8 cellular contexts compared by ENCODE assay signal in the genomic region with DNA sequence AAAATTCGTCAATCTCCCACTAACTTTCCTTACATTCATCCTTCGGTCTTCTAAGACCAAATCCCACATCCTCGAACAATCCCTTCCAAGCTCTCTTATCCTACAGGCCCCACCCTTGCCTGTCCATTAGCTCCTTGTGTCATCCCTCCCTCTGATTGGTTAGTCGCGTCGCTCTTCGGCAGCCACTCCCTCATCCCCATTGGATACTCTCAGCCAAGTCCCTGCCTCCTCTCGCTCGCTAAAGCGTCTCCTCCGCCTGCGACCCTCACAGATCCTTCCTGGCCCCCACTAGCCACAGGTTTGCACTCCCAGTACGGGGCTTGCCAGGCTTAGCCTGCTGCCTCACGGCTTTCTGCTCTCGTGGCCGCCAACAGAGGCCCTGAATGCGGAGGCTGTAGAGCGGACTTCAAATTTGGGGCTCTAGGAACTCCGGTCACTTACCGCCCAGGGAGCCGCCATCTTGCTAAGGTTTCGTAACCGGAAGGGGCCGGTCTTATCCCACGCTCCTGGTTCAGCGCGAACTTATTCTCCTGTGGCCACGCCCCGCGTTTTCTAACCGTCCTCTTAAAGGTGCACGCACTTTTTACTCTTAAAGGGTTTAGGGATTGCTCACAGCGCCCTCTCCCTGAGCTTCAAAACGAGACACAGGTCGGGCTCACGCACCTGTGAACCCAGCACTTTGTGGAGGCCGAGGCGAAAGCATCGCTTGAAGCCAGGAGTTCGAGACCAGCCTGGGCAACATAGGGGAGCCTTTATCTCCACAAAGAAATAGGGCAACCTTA. TPM values are rescaled to one million over a fixed set of nuclear protein-coding genes. Genes with fewer than 3 reads are reported as not detected.
DNase-seq lines count a peak whose midpoint lies in the region; ATAC-seq and TF ChIP-seq lines count a peak whose summit lies in the region.

Gene DMAC2, minus strand, starts transcription at position 472 of the 782 bp plus-strand sequence. Its CDS starts 13 bp downstream, at position 459.

- peak within 1 kb of the TSS; percentile 60 for H3K27ac ChIP-seq in CD4-positive, alpha-beta T cell (ENCODE audit: low read depth, low read length)
- peak within 1 kb of the TSS; percentile 98 for H3K27ac ChIP-seq in duodenal mucosa (ENCODE audit: low read depth, low read length)
- peak within 1 kb of the TSS; percentile 77 to 90 (median 79) for H3K27ac ChIP-seq in right lobe of liver

- H3K27ac Mint-ChIP-seq in CD4-positive, alpha-beta T cell: no peak within 1 kb of the TSS

- no peaks in the 10 kb centered on the region for H3K27me3 ChIP-seq in CD4-positive, alpha-beta T cell (ENCODE audit: control insufficient read depth, insufficient read depth, low read length)
- H3K27me3 ChIP-seq in duodenal mucosa (ENCODE audit: control insufficient read depth in 1 of 2, insufficient read depth in 2 of 2, low read length in 2 of 2) (no peaks in the 10 kb centered on the region), right lobe of liver (no peaks in the 10 kb centered on the region)

- no peaks in the 10 kb centered on the region for H3K9me3 Mint-ChIP-seq in CD4-positive, alpha-beta T cell

- H3K9me3 ChIP-seq in CD4-positive, alpha-beta T cell (ENCODE audit: control insufficient read depth, low read length): no peaks in the 10 kb centered on the region
- H3K9me3 ChIP-seq in duodenal mucosa (ENCODE audit: control insufficient read depth in 1 of 2, low read length in 2 of 2) (no peaks in the 10 kb centered on the region), right lobe of liver (no peaks in the 10 kb centered on the region)

- peaks cover 31 to 43% of the 10 kb centered on the region in 2 donors for H3K4me1 ChIP-seq in duodenal mucosa (ENCODE audit: control insufficient read depth in 1 of 2, insufficient read depth in 2 of 2, low read length in 2 of 2)
- H3K4me1 ChIP-seq in right lobe of liver: peaks cover 0 to 8% (median 3%) of the 10 kb centered on the region in 4 donors

- peak; percentile 99 for ATAC-seq in CD4-positive, alpha-beta T cell (ENCODE audit: poor library complexity)
- ATAC-seq in GM19395 (IDR thresholded peaks at IDR 0.05; ENCODE audit: unreplicated experiment) (peak; percentile 85), HG03565 (IDR thresholded peaks at IDR 0.05; ENCODE audit: unreplicated experiment) (peak; percentile 85), right lobe of liver (peak; percentile 95 to 97 (median 96))

- DNase-seq in CD4-positive, alpha-beta T cell: peak; percentile 86 to 94 (median 92)
- peak; percentile 99 for DNase-seq in NCI-H748 treated with DMSO at 0.1 percent for 48 hours (lab: John Stamatoyannopoulos, UW)
- peak; percentile 87 to 96 for DNase-seq in activated CD4-positive, alpha-beta T cell treated with anti-CD3 and anti-CD28 coated beads, Interleukin-2, amount 50 U/mL, for 24 hours (ENCODE audit: low read depth in 1 of 2, low spot score in 1 of 2)
- peak; percentile 96 to 97 (median 96) for DNase-seq in right lobe of liver
- DNase-seq in stimulated activated CD4-positive, alpha-beta T cell treated with anti-CD3 and anti-CD28 coated beads, Interleukin-4, amount 100 ng/mL, for 4 hours: peak; percentile 90 to 95

- H3K36me3 Mint-ChIP-seq in CD4-positive, alpha-beta T cell (ENCODE audit: low read depth): peaks cover 13% of the 10 kb centered on the region

- POLR2A ChIA-PET in CD4-positive, alpha-beta T cell (lab: Charles Lee): interaction anchor here (0.5 to 3.7 kb wide), 18 partner anchors 9 to 803 kb away, joined by 3 to 20 read pairs (median 4); partner anchors contain the start of genes B9D2, GSK3A, HNRNPUL1 and TGFB1

- H3K4me1 Mint-ChIP-seq in CD4-positive, alpha-beta T cell (ENCODE audit: low read depth): no peaks in the 10 kb centered on the region

- peak; percentile 65 for TF ChIP-seq CTCF in CD4-positive, alpha-beta T cell (IDR thresholded peaks at IDR 0.05)
- peak; percentile 30 to 56 (median 46) for TF ChIP-seq CTCF in right lobe of liver (IDR thresholded peaks at IDR 0.05)

- peak; percentile 68 for TF ChIP-seq POLR2A in right lobe of liver (IDR thresholded peaks at IDR 0.05)

- peak within 1 kb of the TSS; percentile 87 to 97 for H3K9ac ChIP-seq in duodenal mucosa (ENCODE audit: low read depth in 1 of 2, low read length in 2 of 2)

- intact Hi-C loops in CD4-positive, alpha-beta T cell (cut with DNase I, micrococcal nuclease): loop anchor here in 1 of 2 experiments (1.0 to 10.0 kb wide), 7 partner anchors 42 to 1095 kb away; partner anchors contain the start of genes B9D2, BCKDHA, C19orf47 and CCDC97
- intact Hi-C loops in right lobe of liver (cut with DNase I): no loop called here

- H3K4me3 Mint-ChIP-seq in CD4-positive, alpha-beta T cell: no peak within 1 kb of the TSS

- H3K27me3 Mint-ChIP-seq in CD4-positive, alpha-beta T cell: peaks cover 13% of the 10 kb centered on the region

- peak within 1 kb of the TSS; percentile 91 to 99 for H3K4me3 ChIP-seq in duodenal mucosa (ENCODE audit: low read depth in 1 of 2, low read length in 2 of 2)
- peak within 1 kb of the TSS; percentile 57 to 97 (median 93) for H3K4me3 ChIP-seq in right lobe of liver

- WGBS in right lobe of liver (ENCODE audit: insufficient coverage, low coverage, low lambda C conversion rate, missing lambda C conversion rate): under 1% methylated on average over 34 of the region's 40 CpGs

- CTCF ChIA-PET in CD4-positive, alpha-beta T cell (lab: Charles Lee): interaction anchor here (0.7 to 2.2 kb wide), 13 partner anchors 9 to 974 kb away, joined by 3 to 16 read pairs (median 4); partner anchors contain the start of gene B9D2

- H3K36me3 ChIP-seq in duodenal mucosa (ENCODE audit: control insufficient read depth in 1 of 2, insufficient read depth in 2 of 2, low read length in 2 of 2) (peaks cover 0 to 7% of the 10 kb centered on the region in 2 donors), right lobe of liver (no peaks in the 10 kb centered on the region)

RNA-seq across cellular contexts. Expression of gene DMAC2, which starts in this region (rescaled TPM):
- 10 to 100 TPM; 21.6 to 25.7 TPM for total RNA-seq in CD4-positive, alpha-beta T cell
- total RNA-seq in right lobe of liver: 10 to 100 TPM; 18.9 to 30.5 (median 22.5) TPM

Comparison
In these comparisons a context has a peak if more than half of its experiments do, and no peak if none do; other contexts are left out.
1. Peak in every context shown above with its lines: DNase-seq, ATAC-seq, H3K4me3 ChIP-seq and H3K27ac ChIP-seq.